ENCODE assay signal across 8 cellular contexts in genomic region chr15:40405501-40406381, GRCh38.
DNase-seq lines count a peak whose midpoint lies in the region; ATAC-seq and TF ChIP-seq lines count a peak whose summit lies in the region.

TSS of gene IVD (plus strand) at chr15:40405795. CDS start at chr15:40405828, 33 bp downstream.

- peak; percentile 92 for TF ChIP-seq POLR2A in GM18951 (IDR thresholded peaks at IDR 0.05; ENCODE audit: extremely low read depth, insufficient read depth, insufficient read length)

- H3K27ac Mint-ChIP-seq in central memory CD8-positive, alpha-beta T cell (ENCODE audit: low read depth): peak within 1 kb of the TSS; percentile 87

- no peaks in the 10 kb centered on the region for H3K9me3 Mint-ChIP-seq in central memory CD8-positive, alpha-beta T cell

- no peaks in the 10 kb centered on the region for H3K27me3 Mint-ChIP-seq in central memory CD8-positive, alpha-beta T cell

- peaks cover 41% of the 10 kb centered on the region for H3K4me1 Mint-ChIP-seq in central memory CD8-positive, alpha-beta T cell

- DNase-seq in AG08395 (ENCODE audit: low spot score) (peak; percentile 100), NCI-H446 (lab: John Stamatoyannopoulos, UW) (peak; percentile 84 to 96), iris pigment epithelial cell (ENCODE audit: low read depth) (peak; percentile 98)
- peak; percentile 74 for DNase-seq in activated CD4-positive, CD25-positive, alpha-beta regulatory T cell treated with anti-CD3 and anti-CD28 coated beads, Interleukin-2, amount 50 U/mL, for 16 hours (ENCODE audit: low read depth, low spot score)
- peak; percentile 77 to 84 for DNase-seq in central memory CD8-positive, alpha-beta T cell (ENCODE audit: low spot score in 2 of 2)
- DNase-seq in stimulated activated CD4-positive, alpha-beta T cell treated with anti-CD3 and anti-CD28 coated beads, Interleukin-12 subunit alpha, Interleukin-12 subunit beta, amount 100 ng/mL, for 24 hours (ENCODE audit: low read depth in 2 of 2): peak; percentile 86 to 89

- ATAC-seq in HG03280 (IDR thresholded peaks at IDR 0.05; ENCODE audit: unreplicated experiment): peak; percentile 81
- peak; percentile 99 for ATAC-seq in central memory CD8-positive, alpha-beta T cell (replicated peaks; ENCODE audit: extremely low read depth, poor library complexity, severe bottlenecking)

- in situ Hi-C loops in GM18951 (cut with MboI; ENCODE audit: low sequenced_read_pairs, unreplicated experiment): no loop called here

- H3K36me3 Mint-ChIP-seq in central memory CD8-positive, alpha-beta T cell (ENCODE audit: insufficient read depth): peaks cover 21% of the 10 kb centered on the region

- peak within 1 kb of the TSS; percentile 92 for H3K4me3 Mint-ChIP-seq in central memory CD8-positive, alpha-beta T cell

Comparison
In these comparisons a context has a peak if more than half of its experiments do, and no peak if none do; other contexts are left out.
1. Peak in every context shown above with its lines: DNase-seq and ATAC-seq.